In genomic region chr14:77320238-77320935, GRCh38 we compare ENCODE assay signal across 8 cellular contexts. TPM values are rescaled to one million over a fixed set of nuclear protein-coding genes. Genes with fewer than 3 reads are reported as not detected.
DNase-seq lines count a peak whose midpoint lies in the region; ATAC-seq and FAIRE-seq lines count a peak whose summit lies in the region.

TSS of gene POMT2 (minus strand) at chr14:77320883. CDS start at chr14:77320681, 202 bp downstream.

- in situ Hi-C loops in Caki2 (cut with HindIII; ENCODE audit: low pct_unique_long_range_greater_than_20kb, low sequenced_read_pairs) = no loop called here
- in situ Hi-C loops in endometrial microvascular endothelial cells (cut with HindIII; ENCODE audit: inconsistent ontology term, low pct_unique_long_range_greater_than_20kb, low sequenced_read_pairs) = no loop called here

- H3K4me3 ChIP-seq in NT2/D1 (ENCODE audit: insufficient read length, low read depth) (peak within 1 kb of the TSS; percentile 96), mesodermal cell (ENCODE audit: extremely low read depth, insufficient read depth, low read length, poor library complexity, severe bottlenecking) (peak within 1 kb of the TSS; percentile 99)

- H3K4me1 ChIP-seq in NT2/D1 (ENCODE audit: insufficient read depth, insufficient read length) = peaks cover 6% of the 10 kb centered on the region
- peaks cover 11% of the 10 kb centered on the region for H3K4me1 ChIP-seq in mesodermal cell (ENCODE audit: control insufficient read depth, insufficient read depth, low read length, poor library complexity, severe bottlenecking)

- peak within 1 kb of the TSS; percentile 98 for H3K27ac ChIP-seq in mesodermal cell (ENCODE audit: low read depth, low read length, severe bottlenecking)

- ATAC-seq in GM21360 (IDR thresholded peaks at IDR 0.05; ENCODE audit: unreplicated experiment) = peak; percentile 66

- WGBS in mesodermal cell (ENCODE audit: insufficient coverage in 2 of 2), 2 experiments = 0 to 1% methylated on average over 33 to 36 of the region's 69 CpGs

- no peak for FAIRE-seq in HTR-8/SVneo (lab: Jason Lieb, UNC)

- DNase-seq in Caki2 (ENCODE audit: low read depth) (peak; percentile 88), HTR-8/SVneo (ENCODE audit: insufficient read length, low spot score) (peak; percentile 98), NT2/D1 (ENCODE audit: low read depth, low spot score) (peak; percentile 82)
- DNase-seq in activated CD8-positive, alpha-beta memory T cell treated with anti-CD3 and anti-CD28 coated beads, Interleukin-2, amount 50 U/mL, for 24 hours (ENCODE audit: extremely low read depth) = peak; percentile 84
- DNase-seq in stimulated activated CD8-positive, alpha-beta memory T cell treated with anti-CD3 and anti-CD28 coated beads, Interleukin-15, amount 100 ng/mL, for 48 hours (ENCODE audit: low read depth in 2 of 2) = peak; percentile 87 to 89

- no peaks in the 10 kb centered on the region for H3K36me3 ChIP-seq in NT2/D1 (ENCODE audit: insufficient read depth, insufficient read length, low read length)
- no peaks in the 10 kb centered on the region for H3K36me3 ChIP-seq in mesodermal cell (ENCODE audit: control insufficient read depth, insufficient read depth, low read length)

- peak within 1 kb of the TSS; percentile 98 for H3K9ac ChIP-seq in NT2/D1 (ENCODE audit: insufficient read length, low read depth)

- no peaks in the 10 kb centered on the region for H3K27me3 ChIP-seq in NT2/D1 (ENCODE audit: insufficient read depth, insufficient read length)

- no peaks in the 10 kb centered on the region for H3K9me3 ChIP-seq in NT2/D1 (ENCODE audit: insufficient read depth, low read length)
- H3K9me3 ChIP-seq in mesodermal cell (ENCODE audit: control insufficient read depth, low read length) = no peaks in the 10 kb centered on the region

RNA-seq across cellular contexts. Expression of gene POMT2, which starts in this region (rescaled TPM):
- 9.4 and 27.4 TPM in 2 replicates for total RNA-seq in Caki2 (2014; rRNA removed; shearing (Covaris generic); ENCODE audit: low replicate concordance)
- total RNA-seq in endometrial microvascular endothelial cells (ENCODE audit: inconsistent ontology term) = 16.4 TPM
- polyA plus RNA-seq in mesodermal cell (2013, experiment 1 of 2) = 31.0 TPM
- polyA plus RNA-seq in mesodermal cell (2013, experiment 2 of 2) = 27.6 TPM

Comparison
In these comparisons a context has a peak if more than half of its experiments do, and no peak if none do; other contexts are left out.
1. Peak in every context shown above with its lines: DNase-seq, ATAC-seq, H3K4me3 ChIP-seq and H3K27ac ChIP-seq.